In genomic region chr10:102403115-102403514, GRCh38 we compare ENCODE assay signal across 18 cellular contexts. TPM values are rescaled to one million over a fixed set of nuclear protein-coding genes. Genes with fewer than 3 reads are reported as not detected.
A peak's percentile ranks its signal among the peaks of the same experiment; 100 is the strongest.
DNase-seq lines count a peak whose midpoint lies in the region; ATAC-seq and TF ChIP-seq lines count a peak whose summit lies in the region.
"Had no signal": no experiment of that assay in that cellular context is flagged by ENCODE, and none has a peak within 500 bp of the region (broad histone marks: within the 10 kb centered on the region; RNA-seq: fewer than 3 reads in every experiment).

No MANE protein-coding gene starts in this region.

- peaks cover 22% of the 10 kb centered on the region for H3K36me3 ChIP-seq in IMR-90 (ENCODE audit: control insufficient read depth, insufficient read depth, low read length)
- H3K36me3 ChIP-seq in muscle layer of colon (ENCODE audit: insufficient read depth, low read length), result peaks cover 54% of the 10 kb centered on the region

- peak overlapping the region; percentile 44 for H2AK9ac ChIP-seq in IMR-90 (replicated peaks; ENCODE audit: low read depth, low read length, poor library complexity)

- H3K9me3 ChIP-seq in IMR-90 (ENCODE audit: control insufficient read depth, insufficient read depth, low read length) (no peaks in the 10 kb centered on the region), muscle layer of colon (ENCODE audit: low read length) (no peaks in the 10 kb centered on the region)
- H3K9me3 ChIP-seq: HAP-1 had no signal

- CTCF ChIA-PET in IMR-90 (lab: Yijun Ruan, JAX), result interaction anchor here (0.6 to 1.0 kb wide), 4 partner anchors 8 to 53 kb away, joined by 3 to 12 read pairs (median 4); partner anchors contain the start of gene NFKB2

- H2BK5ac ChIP-seq in IMR-90 (ENCODE audit: low read depth, low read length, poor library complexity, severe bottlenecking), result no peak overlapping the region

- peaks cover 26% of the 10 kb centered on the region for H3K27me3 Mint-ChIP-seq in type B pancreatic cell

- no peak overlapping the region for H3K4ac ChIP-seq in IMR-90 (ENCODE audit: low read depth, low read length)

- no peak overlapping the region for H2BK20ac ChIP-seq in IMR-90 (ENCODE audit: low read depth, low read length)

- BruUV-seq in IMR-90 (replicated peaks; lab: Mats Ljungman, UMichigan), result no TSS peak

- no peak overlapping the region for H3K4me2 ChIP-seq in IMR-90 (ENCODE audit: low read depth, low read length)

- intact Hi-C loops in Right ventricle myocardium inferior (cut with DNase I) (no loop called here), left ventricle myocardium superior (cut with micrococcal nuclease) (no loop called here), IMR-90 (cut with micrococcal nuclease) (no loop called here)

- no peak overlapping the region for H2AK5ac ChIP-seq in IMR-90 (ENCODE audit: low read depth, low read length)

- H3K4me3 Mint-ChIP-seq in type B pancreatic cell, result no peak overlapping the region

- no peak for TF ChIP-seq POLR2A in IMR-90 (IDR thresholded peaks at IDR 0.05; ENCODE audit: low read depth, low read length)

- H3K4me1 ChIP-seq in IMR-90 (ENCODE audit: control insufficient read depth, insufficient read depth, low read length), result peaks cover 11% of the 10 kb centered on the region
- peaks cover 63% of the 10 kb centered on the region for H3K4me1 ChIP-seq in muscle layer of colon (ENCODE audit: insufficient read depth, low read length)

- no peak overlapping the region for H4K8ac ChIP-seq in IMR-90 (ENCODE audit: low read depth in 2 of 2, low read length in 2 of 2)

- H4K91ac ChIP-seq in IMR-90 (ENCODE audit: insufficient read depth, low read depth, low read length), result no peak overlapping the region

- H3K9me3 Mint-ChIP-seq in type B pancreatic cell, result no peaks in the 10 kb centered on the region

- no peak overlapping the region for H3K4me3 ChIP-seq in IMR-90 (ENCODE audit: insufficient read depth, low read depth, low read length)
- H3K4me3 ChIP-seq in muscle layer of colon (ENCODE audit: low read depth in 1 of 2, low read length in 2 of 2), result no peak overlapping the region
- H3K4me3 ChIP-seq: HAP-1 had no signal

- TF ChIP-seq CTCF in IMR-90 (conservative IDR thresholded peaks at IDR 0.05; ENCODE audit: low read depth, low read length), result no peak
- TF ChIP-seq CTCF in type B pancreatic cell (conservative IDR thresholded peaks at IDR 0.05), result no peak

- ATAC-seq in Right ventricle myocardium inferior (no peak), left ventricle myocardium superior (no peak), IMR-90 (ENCODE audit: low read depth) (no peak), HG02623 (IDR thresholded peaks at IDR 0.05; ENCODE audit: unreplicated experiment) (no peak)

- H4K5ac ChIP-seq in IMR-90 (ENCODE audit: low read depth, low read length), result no peak overlapping the region

- H3K9me1 ChIP-seq in IMR-90 (ENCODE audit: insufficient read depth, low read length), result peaks cover 2% of the 10 kb centered on the region; the same call in 1 of the 2 replicates

- no peak overlapping the region for H3K56ac ChIP-seq in IMR-90 (ENCODE audit: extremely low read depth, insufficient read depth, low read length)

- H3K36me3 Mint-ChIP-seq in type B pancreatic cell, result no peaks in the 10 kb centered on the region

- no peak overlapping the region for H3K23ac ChIP-seq in IMR-90 (ENCODE audit: low read depth, low read length)

- no peak overlapping the region for H2BK15ac ChIP-seq in IMR-90 (ENCODE audit: low read depth, low read length)

- no peak overlapping the region for H2BK120ac ChIP-seq in IMR-90 (ENCODE audit: low read depth, low read length)

- dilution Hi-C loops in IMR-90 (cut with HindIII; ENCODE audit: low sequenced_read_pairs, unreplicated experiment), result no loop called here

- in situ Hi-C loops in IMR-90 (cut with MboI; ENCODE audit: low sequenced_read_pairs), result no loop called here

- H4K20me1 ChIP-seq in IMR-90 (ENCODE audit: insufficient read depth, low read length), result peaks cover 6% of the 10 kb centered on the region

- H3K27ac ChIP-seq in IMR-90 (ENCODE audit: insufficient read depth, low read length) (no peak overlapping the region), muscle layer of colon (ENCODE audit: low read depth, low read length) (peak overlapping the region; percentile 71)

- DNase-seq in Right ventricle myocardium inferior (ENCODE audit: missing footprints) (peak; percentile 23), left ventricle myocardium superior (no peak), IMR-90 (no peak), type B pancreatic cell (ENCODE audit: extremely low spot score, unreplicated experiment) (peak; percentile 65), NCI-H2107 (lab: John Stamatoyannopoulos, UW) (no peak)
- DNase-seq in activated CD4-positive, alpha-beta T cell treated with anti-CD3 and anti-CD28 coated beads for 1 hour, result no peak
- DNase-seq: DMS79 treated with DMSO at 0.1 percent for 48 hours; KG1; NCI-H1092 treated with DMSO at 0.1 percent for 48 hours; NCI-H1694 treated with DMSO at 0.1 percent for 48 hours; NK-92 treated with Interleukin-12 subunit alpha and Interleukin-12 subunit beta, amount 100 ng/mL, for 24 hours had no signal

- H3K27ac Mint-ChIP-seq in type B pancreatic cell, result no peak overlapping the region

- H3K79me1 ChIP-seq in IMR-90 (ENCODE audit: low read depth in 1 of 2, low read length in 2 of 2), result peaks cover 9 to 13% of the 10 kb centered on the region in 2 experiments; a peak in 3 of 4 replicates

- no peak overlapping the region for H3K14ac ChIP-seq in IMR-90 (replicated peaks; ENCODE audit: low read depth, low read length)

- H3K9ac ChIP-seq in IMR-90 (ENCODE audit: low read depth, low read length) (no peak overlapping the region), muscle layer of colon (ENCODE audit: low read length) (peak overlapping the region; percentile 34)

- no peak overlapping the region for H3K18ac ChIP-seq in IMR-90 (ENCODE audit: low read depth, low read length)

- no peak for TF ChIP-seq RAD21 in IMR-90 (IDR thresholded peaks at IDR 0.05; ENCODE audit: low read length)

- H3K27me3 ChIP-seq in IMR-90 (ENCODE audit: control insufficient read depth, insufficient read depth, low read length) (peaks cover 4% of the 10 kb centered on the region; the same call in 1 of the 2 replicates), muscle layer of colon (ENCODE audit: control insufficient read depth in 1 of 2, insufficient read depth in 2 of 2, low read length in 2 of 2) (peaks cover 0 to 5% of the 10 kb centered on the region in 2 donors)

- POLR2A ChIA-PET in IMR-90 (lab: Charles Lee; ENCODE audit: unreplicated experiment), result no interaction called here

- no peaks in the 10 kb centered on the region for H3K4me1 Mint-ChIP-seq in type B pancreatic cell (ENCODE audit: unreplicated experiment)

- H2AFZ ChIP-seq in IMR-90 (replicated peaks; ENCODE audit: low read length, poor library complexity), result no peak overlapping the region

- no CpG with 5 or more reads among the region's 13 CpGs for WGBS in IMR-90 (ENCODE audit: extremely low coverage in 2 of 2, insufficient read length in 1 of 2), 2 experiments

TF ChIP-seq in IMR-90, 13 proteins besides CTCF, POLR2A, EP300 and RAD21 (continues in another document):
- TF ChIP-seq MAFK (IDR thresholded peaks at IDR 0.05; ENCODE audit: low read depth, low read length), result no peak
- TF ChIP-seq USF2 (IDR thresholded peaks at IDR 0.05; ENCODE audit: low read depth, low read length), result no peak
- no peak for TF ChIP-seq RCOR1 (IDR thresholded peaks at IDR 0.05; ENCODE audit: insufficient replicate concordance, low read length)
- TF ChIP-seq NFE2L2 (IDR thresholded peaks at IDR 0.05; ENCODE audit: low read depth, low read length), result no peak

RNA-seq across cellular contexts. Expression of gene NFKB2, which starts 7.6 kb away (rescaled TPM):
- 15.1 TPM for total RNA-seq in Right ventricle myocardium inferior
- 11.3 TPM for total RNA-seq in left ventricle myocardium superior
- 16.1 TPM in 2 replicates for total RNA-seq in IMR-90 (2012; rRNA removed)
- polyA plus RNA-seq in IMR-90 (2012; rRNA removed), result 32.3 and 34.7 TPM in 2 replicates
- 27.9 and 40.3 TPM in 2 replicates for polyA plus RNA-seq in IMR-90 (2012; cell fraction: cytosol; rRNA removed)
- 81.8 and 143 TPM in 2 replicates for polyA plus RNA-seq in IMR-90 (2012; cell fraction: nucleus; rRNA removed; ENCODE audit: low replicate concordance)
- 29.7 and 47.1 TPM in 2 replicates for total RNA-seq in type B pancreatic cell (ENCODE audit: low replicate concordance)

RNA-seq across cellular contexts. Expression of gene PSD, which starts 15.5 kb away (rescaled TPM):
- total RNA-seq in Right ventricle myocardium inferior, result 0.49 TPM
- total RNA-seq in left ventricle myocardium superior, result 0.50 TPM
- total RNA-seq in IMR-90 (2012; rRNA removed), result 1.4 and 2.0 TPM in 2 replicates
- 4.4 and 5.8 TPM in 2 replicates for polyA plus RNA-seq in IMR-90 (2012; rRNA removed)
- 2.1 and 6.4 TPM in 2 replicates for polyA plus RNA-seq in IMR-90 (2012; cell fraction: cytosol; rRNA removed)
- 6.6 and 10.9 TPM in 2 replicates for polyA plus RNA-seq in IMR-90 (2012; cell fraction: nucleus; rRNA removed; ENCODE audit: low replicate concordance)
- 7.8 and 9.3 TPM in 2 replicates for total RNA-seq in type B pancreatic cell (ENCODE audit: low replicate concordance)
- total RNA-seq: HT1080, M059J had no signal

RNA-seq across cellular contexts. Expression of gene FBXL15, which starts 17.5 kb away (rescaled TPM):
- total RNA-seq in Right ventricle myocardium inferior, result 8.4 TPM
- total RNA-seq in left ventricle myocardium superior, result 9.1 TPM
- 2.5 and 3.0 TPM in 2 replicates for total RNA-seq in IMR-90 (2012; rRNA removed)
- 8.4 and 13.6 TPM in 2 replicates for polyA plus RNA-seq in IMR-90 (2012; rRNA removed)
- 18.3 and 20.0 TPM in 2 replicates for polyA plus RNA-seq in IMR-90 (2012; cell fraction: cytosol; rRNA removed)
- 23.1 and 53.1 TPM in 2 replicates for polyA plus RNA-seq in IMR-90 (2012; cell fraction: nucleus; rRNA removed; ENCODE audit: low replicate concordance)
- 14.8 and 19.0 TPM in 2 replicates for total RNA-seq in type B pancreatic cell (ENCODE audit: low replicate concordance)

RNA-seq across cellular contexts. Expression of gene CUEDC2, which starts 29.3 kb away (rescaled TPM):
- total RNA-seq in Right ventricle myocardium inferior, result 84.5 TPM
- total RNA-seq in left ventricle myocardium superior, result 78.3 TPM
- 43.6 and 55.7 TPM in 2 replicates for total RNA-seq in IMR-90 (2012; rRNA removed)
- polyA plus RNA-seq in IMR-90 (2012; rRNA removed), result 84.9 and 87.6 TPM in 2 replicates
- 81.3 and 97.7 TPM in 2 replicates for polyA plus RNA-seq in IMR-90 (2012; cell fraction: cytosol; rRNA removed)
- 105 and 123 TPM in 2 replicates for polyA plus RNA-seq in IMR-90 (2012; cell fraction: nucleus; rRNA removed; ENCODE audit: low replicate concordance)
- total RNA-seq in type B pancreatic cell (ENCODE audit: low replicate concordance), result 44.5 and 86.1 TPM in 2 replicates

RNA-seq across cellular contexts. Expression of gene C10orf95, which starts 48.2 kb away (rescaled TPM):
- total RNA-seq in Right ventricle myocardium inferior (not detected), left ventricle myocardium superior (not detected), IMR-90 (2012; rRNA removed) (not detected in 2 replicates), type B pancreatic cell (ENCODE audit: low replicate concordance) (0.75 and 2.3 TPM in 2 replicates)
- not detected in 2 replicates for polyA plus RNA-seq in IMR-90 (2012; rRNA removed)
- 0.04 TPM in 1 of 2 replicates, not detected in the other for polyA plus RNA-seq in IMR-90 (2012; cell fraction: cytosol; rRNA removed)
- polyA plus RNA-seq in IMR-90 (2012; cell fraction: nucleus; rRNA removed; ENCODE audit: low replicate concordance), result not detected in 2 replicates
- total RNA-seq: A673, M059J, SK-MEL-5 had no signal

Comparison
In these comparisons a context has a peak if more than half of its experiments do, and no peak if none do; other contexts are left out.
1. DNase-seq: peak in Right ventricle myocardium inferior (single experiment) and type B pancreatic cell (single experiment); none in left ventricle myocardium superior (single experiment), IMR-90 (single experiment), activated CD4-positive, alpha-beta T cell treated with anti-CD3 and anti-CD28 coated beads for 1 hour (single experiment) and NCI-H2107 (single experiment).